ENCODE assay signal across 1 cellular context in genomic region chr16:49643429-49644142, GRCh38.
TF ChIP-seq lines count a peak whose summit lies in the region.

No MANE protein-coding gene starts in this region.

TF ChIP-seq in H1, 55 proteins besides CTCF, POLR2A, EP300 and RAD21:
- TF ChIP-seq TCF12 (IDR thresholded peaks at IDR 0.05; ENCODE audit: low read depth, low read length) (no peak), TEAD4 (IDR thresholded peaks at IDR 0.05; ENCODE audit: low read depth, low read length) (no peak), GABPA (IDR thresholded peaks at IDR 0.05; ENCODE audit: borderline replicate concordance, insufficient read depth, low read length) (no peak), MAFK (IDR thresholded peaks at IDR 0.05; ENCODE audit: low read depth, low read length) (no peak)
- TF ChIP-seq, protein P1, sequence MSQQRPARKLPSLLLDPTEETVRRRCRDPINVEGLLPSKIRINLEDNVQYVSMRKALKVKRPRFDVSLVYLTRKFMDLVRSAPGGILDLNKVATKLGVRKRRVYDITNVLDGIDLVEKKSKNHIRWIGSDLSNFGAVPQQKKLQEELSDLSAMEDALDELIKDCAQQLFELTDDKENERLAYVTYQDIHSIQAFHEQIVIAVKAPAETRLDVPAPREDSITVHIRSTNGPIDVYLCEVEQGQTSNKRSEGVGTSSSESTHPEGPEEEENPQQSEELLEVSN (IDR thresholded peaks at IDR 0.05), result no peak
- TF ChIP-seq, protein P2, sequence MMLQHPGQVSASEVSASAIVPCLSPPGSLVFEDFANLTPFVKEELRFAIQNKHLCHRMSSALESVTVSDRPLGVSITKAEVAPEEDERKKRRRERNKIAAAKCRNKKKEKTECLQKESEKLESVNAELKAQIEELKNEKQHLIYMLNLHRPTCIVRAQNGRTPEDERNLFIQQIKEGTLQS (IDR thresholded peaks at IDR 0.05; ENCODE audit: insufficient read depth, low read depth, low read length), result no peak
